ENCODE assay signal across 17 cellular contexts in genomic region chr20:21028921-21029320, GRCh38.
DNase-seq lines count a peak whose midpoint lies in the region; ATAC-seq and TF ChIP-seq lines count a peak whose summit lies in the region.
"Had no signal": no experiment of that assay in that cellular context is flagged by ENCODE, and none has a peak within 500 bp of the region (broad histone marks: within the 10 kb centered on the region; RNA-seq: fewer than 3 reads in every experiment).

No MANE protein-coding gene starts in this region.

- H3K27me3 ChIP-seq in SJCRH30 (no peaks in the 10 kb centered on the region), thyroid gland (no peaks in the 10 kb centered on the region), brain microvascular endothelial cell (replicated peaks) (no peaks in the 10 kb centered on the region)

- H3K27ac ChIP-seq in SJCRH30: peak overlapping the region; percentile 57; the same call in 1 of the 2 replicates
- peak overlapping the region; percentile 58 to 81 (median 69) for H3K27ac ChIP-seq in thyroid gland
- no peak overlapping the region for H3K27ac ChIP-seq in brain microvascular endothelial cell
- H3K27ac ChIP-seq: GM23248 had no signal

- TF ChIP-seq CTCF in mesothelial cell of epicardium (IDR thresholded peaks at IDR 0.05; ENCODE audit: unreplicated experiment) (no peak), thyroid gland (IDR thresholded peaks at IDR 0.05) (no peak), brain microvascular endothelial cell (IDR thresholded peaks at IDR 0.05; ENCODE audit: low read depth, low read length, missing control alignments) (no peak)

- ATAC-seq in GM21737 (IDR thresholded peaks at IDR 0.05; ENCODE audit: unreplicated experiment): no peak
- ATAC-seq: HCT116 had no signal

- H3K27me3 Mint-ChIP-seq in mesothelial cell of epicardium (ENCODE audit: low read depth): no peaks in the 10 kb centered on the region

- intact Hi-C loops in thyroid gland (cut with DNase I): no loop called here

- H3K4me3 ChIP-seq in SJCRH30 (no peak overlapping the region), thyroid gland (replicated peaks in 1 of 3) (no peak overlapping the region), brain microvascular endothelial cell (ENCODE audit: low read depth, low read length) (no peak overlapping the region)
- H3K4me3 ChIP-seq: GM23248 had no signal

- H3K4me3 Mint-ChIP-seq in mesothelial cell of epicardium: no peak overlapping the region
- H3K4me3 Mint-ChIP-seq: CD4-positive, alpha-beta memory T cell; H9 had no signal

- peaks cover 4% of the 10 kb centered on the region for H3K9me3 Mint-ChIP-seq in mesothelial cell of epicardium
- H3K9me3 Mint-ChIP-seq: H9 had no signal

- TF ChIP-seq POLR2A in thyroid gland (IDR thresholded peaks at IDR 0.05): no peak

- H3K36me3 Mint-ChIP-seq in mesothelial cell of epicardium: no peaks in the 10 kb centered on the region
- H3K36me3 Mint-ChIP-seq: CD4-positive, alpha-beta memory T cell had no signal

- H3K36me3 ChIP-seq in SJCRH30: no peaks in the 10 kb centered on the region
- no peaks in the 10 kb centered on the region for H3K36me3 ChIP-seq in thyroid gland
- no peaks in the 10 kb centered on the region for H3K36me3 ChIP-seq in brain microvascular endothelial cell (replicated peaks)

- DNase-seq in LoVo (ENCODE audit: low spot score): peak; percentile 9
- peak; percentile 37 to 64 for DNase-seq in SJCRH30
- DNase-seq in mesothelial cell of epicardium (ENCODE audit: low spot score in 2 of 2, unreplicated experiment in 2 of 2): no peak
- peak in 1 of 2 donors; percentile 9 for DNase-seq in thyroid gland
- DNase-seq in brain microvascular endothelial cell: no peak
- DNase-seq in NCI-H2029 treated with DMSO at 0.1 percent for 48 hours (lab: John Stamatoyannopoulos, UW): no peak
- no peak for DNase-seq in DMS114 treated with DMSO at 0.1 percent for 48 hours (lab: John Stamatoyannopoulos, UW; ENCODE audit: unreplicated experiment)
- DNase-seq: C1 segment of cervical spinal cord; Calu3; CD4-positive, alpha-beta memory T cell; COR-L47; DMS153; DND-41; GM23248; H9 had no signal

- no peaks in the 10 kb centered on the region for H3K9me3 ChIP-seq in SJCRH30 (replicated peaks)
- no peaks in the 10 kb centered on the region for H3K9me3 ChIP-seq in thyroid gland

- peaks cover 33% of the 10 kb centered on the region for H3K4me1 ChIP-seq in SJCRH30
- peaks cover 21 to 23% of the 10 kb centered on the region in 2 donors for H3K4me1 ChIP-seq in thyroid gland

- H3K4me1 Mint-ChIP-seq in mesothelial cell of epicardium: peaks cover 19% of the 10 kb centered on the region
- H3K4me1 Mint-ChIP-seq: CD4-positive, alpha-beta memory T cell had no signal

- in situ Hi-C loops in brain microvascular endothelial cell (cut with HindIII; ENCODE audit: low pct_ligation_motif_present, low sequenced_read_pairs): no loop called here

- 41 to 46% methylated on average over 4 of the region's 4 CpGs for WGBS in thyroid gland, 2 donors

- H3K27ac Mint-ChIP-seq in mesothelial cell of epicardium: peak overlapping the region; percentile 58
- H3K27ac Mint-ChIP-seq: CD4-positive, alpha-beta memory T cell; H9 had no signal

Comparison
In these comparisons a context has a peak if more than half of its experiments do, and no peak if none do; other contexts are left out.
1. DNase-seq: peak in LoVo (single experiment) and SJCRH30 (2 of 2); none in mesothelial cell of epicardium (0 of 2), brain microvascular endothelial cell (single experiment), NCI-H2029 treated with DMSO at 0.1 percent for 48 hours (single experiment) and DMS114 treated with DMSO at 0.1 percent for 48 hours (single experiment).